In genomic region chr10:115355162-115355760, GRCh38 we compare ENCODE assay signal across 8 cellular contexts.
DNase-seq lines count a peak whose midpoint lies in the region; ATAC-seq and TF ChIP-seq lines count a peak whose summit lies in the region.

No MANE protein-coding gene starts in this region.

- DNase-seq in activated T-cell treated with anti-CD3 and anti-CD28 coated beads, Interleukin-2, amount 50 U/mL, for 72 hours, result peak; percentile 29 to 41
- DNase-seq in activated T-cell treated with anti-CD3 and anti-CD28 coated beads, Interleukin-2, amount 50 U/mL, for 1 hour, result no peak
- DNase-seq in Jurkat, Clone E6-1 (ENCODE audit: low read depth, low spot score), result peak; percentile 69
- peak; percentile 47 for DNase-seq in Panc1 (ENCODE audit: low read depth, low spot score)
- DNase-seq in epidermal melanocyte (ENCODE audit: insufficient read length, low spot score), result peak; percentile 22
- peak; percentile 65 for DNase-seq in neuronal stem cell (ENCODE audit: low spot score)
- no peak for DNase-seq in immature natural killer cell

- POLR2A ChIA-PET in Panc1 (lab: Charles Lee), result no interaction called here

- no TSS peak for BruUV-seq in Panc1 (replicated peaks; lab: Mats Ljungman, UMichigan)

- CTCF ChIA-PET in Panc1 (lab: Charles Lee), result no interaction called here

- no peak overlapping the region for H2BK120ac ChIP-seq in neuronal stem cell (ENCODE audit: low read depth, low read length)

- in situ Hi-C loops in Panc1 (cut with HindIII; ENCODE audit: low pct_unique_long_range_greater_than_20kb, low sequenced_read_pairs), result no loop called here

- H3K4me1 ChIP-seq in Panc1 (ENCODE audit: control insufficient read depth, insufficient read depth, low read length), result no peaks in the 10 kb centered on the region
- no peaks in the 10 kb centered on the region for H3K4me1 ChIP-seq in neuronal stem cell (ENCODE audit: control insufficient read depth in 2 of 2, insufficient read depth in 1 of 2, low read depth in 1 of 2, low read length in 2 of 2)

- intact Hi-C loops in Panc1 (cut with micrococcal nuclease; ENCODE audit: unreplicated experiment), result loop anchor here (1.0 to 10.0 kb wide), 4 partner anchors 63 to 1031 kb away; no protein-coding TSS in a partner anchor

- H2BK15ac ChIP-seq in neuronal stem cell (ENCODE audit: low read length), result no peak overlapping the region

- peak; percentile 86 for TF ChIP-seq CTCF in Panc1 (IDR thresholded peaks at IDR 0.05)

- no peak overlapping the region for H3K27ac Mint-ChIP-seq in activated T-cell treated with anti-CD3 and anti-CD28 coated beads, Interleukin-2, amount 50 U/mL, for 72 hours
- H3K27ac Mint-ChIP-seq in immature natural killer cell, result no peak overlapping the region

- no peak overlapping the region for H4K91ac ChIP-seq in neuronal stem cell (ENCODE audit: low read depth, low read length, poor library complexity)

- ATAC-seq in activated T-cell treated with anti-CD3 and anti-CD28 coated beads, Interleukin-2, amount 50 U/mL, for 72 hours (replicated peaks in 1 of 2), result peak; percentile 48 to 53
- ATAC-seq in GM21619 (IDR thresholded peaks at IDR 0.05; ENCODE audit: unreplicated experiment) (peak; percentile 92), Panc1 (peak; percentile 94)

- no peak overlapping the region for H2BK5ac ChIP-seq in neuronal stem cell (ENCODE audit: low read length)

- no peak overlapping the region for H3K18ac ChIP-seq in neuronal stem cell (ENCODE audit: low read length)

- no peak overlapping the region for H3K4me3 ChIP-seq in Jurkat, Clone E6-1 (ENCODE audit: low read length)
- H3K4me3 ChIP-seq in Panc1 (ENCODE audit: low read depth in 2 of 2, low read length in 2 of 2) (no peak overlapping the region), neuronal stem cell (ENCODE audit: low read length in 2 of 2) (no peak overlapping the region)

- no peaks in the 10 kb centered on the region for H3K9me3 Mint-ChIP-seq in activated T-cell treated with anti-CD3 and anti-CD28 coated beads, Interleukin-2, amount 50 U/mL, for 72 hours
- H3K9me3 Mint-ChIP-seq in immature natural killer cell, result peaks cover 0 to 25% (median 8%) of the 10 kb centered on the region in 6 donors

- H3K4me2 ChIP-seq in neuronal stem cell (ENCODE audit: insufficient read depth, low read length, poor library complexity, severe bottlenecking), result no peak overlapping the region

- H3K9me3 ChIP-seq in Panc1 (ENCODE audit: control insufficient read depth, insufficient read depth, low read depth, low read length), result no peaks in the 10 kb centered on the region
- H3K9me3 ChIP-seq in neuronal stem cell (replicated peaks in 1 of 2; ENCODE audit: control insufficient read depth in 2 of 2, insufficient read depth in 1 of 2, low read depth in 1 of 2, low read length in 2 of 2), result no peaks in the 10 kb centered on the region

- H3K14ac ChIP-seq in neuronal stem cell (ENCODE audit: low read length), result no peak overlapping the region

- no peak overlapping the region for H3K9ac ChIP-seq in neuronal stem cell (ENCODE audit: low read depth, low read length, poor library complexity)

- no peak overlapping the region for H4K8ac ChIP-seq in neuronal stem cell (ENCODE audit: low read depth, low read length)

- H3K27me3 Mint-ChIP-seq in activated T-cell treated with anti-CD3 and anti-CD28 coated beads, Interleukin-2, amount 50 U/mL, for 72 hours (ENCODE audit: low read depth), result no peaks in the 10 kb centered on the region
- H3K27me3 Mint-ChIP-seq in immature natural killer cell (ENCODE audit: low read depth in 3 of 3), result peaks cover 0 to 3% (median 0%) of the 10 kb centered on the region in 3 donors

- no peaks in the 10 kb centered on the region for H3K4me1 Mint-ChIP-seq in activated T-cell treated with anti-CD3 and anti-CD28 coated beads, Interleukin-2, amount 50 U/mL, for 72 hours (ENCODE audit: low read depth)
- H3K4me1 Mint-ChIP-seq in immature natural killer cell, result no peaks in the 10 kb centered on the region

- H2BK12ac ChIP-seq in neuronal stem cell (ENCODE audit: low read length), result no peak overlapping the region

- no peak overlapping the region for H3K27ac ChIP-seq in Panc1 (ENCODE audit: low read length)
- H3K27ac ChIP-seq in neuronal stem cell (replicated peaks; ENCODE audit: low read length), result no peak overlapping the region

- no peaks in the 10 kb centered on the region for H3K36me3 Mint-ChIP-seq in activated T-cell treated with anti-CD3 and anti-CD28 coated beads, Interleukin-2, amount 50 U/mL, for 72 hours (ENCODE audit: insufficient read depth in 2 of 2)
- H3K36me3 Mint-ChIP-seq in immature natural killer cell, result no peaks in the 10 kb centered on the region

- H3K27me3 ChIP-seq in Panc1 (ENCODE audit: control insufficient read depth, insufficient read depth, low read length) (no peaks in the 10 kb centered on the region), neuronal stem cell (ENCODE audit: control insufficient read depth in 3 of 3, insufficient read depth in 3 of 3, low read depth in 1 of 3, low read length in 3 of 3) (no peaks in the 10 kb centered on the region)

- H3K36me3 ChIP-seq in Panc1 (ENCODE audit: control insufficient read depth, insufficient read depth, low read length) (no peaks in the 10 kb centered on the region), neuronal stem cell (replicated peaks in 1 of 2; ENCODE audit: control insufficient read depth in 2 of 2, insufficient read depth in 2 of 2, low read length in 2 of 2) (no peaks in the 10 kb centered on the region)

- H3K4me3 Mint-ChIP-seq in activated T-cell treated with anti-CD3 and anti-CD28 coated beads, Interleukin-2, amount 50 U/mL, for 72 hours, result no peak overlapping the region
- no peak overlapping the region for H3K4me3 Mint-ChIP-seq in immature natural killer cell

- WGBS in neuronal stem cell (ENCODE audit: extremely low coverage in 2 of 2, insufficient read length in 2 of 2, insufficient replicate concordance in 1 of 2), 2 donors, result no CpG with 5 or more reads among the region's 2 CpGs

- H3K79me1 ChIP-seq in neuronal stem cell (ENCODE audit: low read depth, low read length), result no peaks in the 10 kb centered on the region

- no peak overlapping the region for H2AFZ ChIP-seq in neuronal stem cell (ENCODE audit: low read length)

- H3K23ac ChIP-seq in neuronal stem cell (ENCODE audit: low read depth, low read length, poor library complexity), result no peak overlapping the region

- no peak overlapping the region for H3K4ac ChIP-seq in neuronal stem cell (ENCODE audit: low read length)

- no peak overlapping the region for H2AK5ac ChIP-seq in neuronal stem cell (ENCODE audit: low read depth, low read length)

Comparison
In these comparisons a context has a peak if more than half of its experiments do, and no peak if none do; other contexts are left out.
1. DNase-seq: peak in activated T-cell treated with anti-CD3 and anti-CD28 coated beads, Interleukin-2, amount 50 U/mL, for 72 hours (2 of 2), Jurkat, Clone E6-1 (single experiment), Panc1 (single experiment), epidermal melanocyte (single experiment) and neuronal stem cell (single experiment); none in activated T-cell treated with anti-CD3 and anti-CD28 coated beads, Interleukin-2, amount 50 U/mL, for 1 hour (single experiment) and immature natural killer cell (0 of 3).
2. Peak in every context shown above with its lines, with median percentiles within 50 percentile points of each other: ATAC-seq.